ENCODE assay signal across 8 cellular contexts in the genomic region with DNA sequence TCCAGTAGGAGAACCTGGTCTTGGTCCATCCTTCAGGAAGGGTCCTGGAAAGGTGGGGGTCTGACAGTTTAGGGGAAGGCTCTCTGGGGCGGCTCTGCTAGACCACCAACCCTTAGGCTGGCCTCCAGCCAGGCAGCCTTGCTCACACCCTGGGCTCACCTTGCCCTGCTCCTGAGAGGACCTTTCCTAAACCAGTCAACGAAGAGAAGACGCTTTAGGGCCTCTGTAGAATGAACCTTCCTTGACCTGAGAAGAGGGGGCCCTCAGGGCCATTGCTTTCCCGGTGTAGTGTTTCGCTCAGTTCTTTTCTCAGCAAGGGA. TPM values are rescaled to one million over a fixed set of nuclear protein-coding genes. Genes with fewer than 3 reads are reported as not detected.
DNase-seq lines count a peak whose midpoint lies in the region; ATAC-seq, FAIRE-seq and TF ChIP-seq lines count a peak whose summit lies in the region.

No MANE protein-coding gene starts in this region.

- H3K4me1 ChIP-seq in HUES6 (ENCODE audit: control insufficient read depth, insufficient read depth, low read length) (peaks cover 43% of the 10 kb centered on the region), K562 (replicated peaks in 1 of 2; ENCODE audit: control insufficient read depth in 2 of 2, insufficient read depth in 2 of 2, low read length in 2 of 2) (peaks cover 14 to 44% of the 10 kb centered on the region in 2 experiments; a peak in 4 of 5 replicates), mesenchymal stem cell (ENCODE audit: control insufficient read depth, insufficient read depth, low read depth, low read length) (peaks cover 37% of the 10 kb centered on the region)

- H3K27ac ChIP-seq in 22Rv1 (peak overlapping the region; percentile 97), HUES6 (ENCODE audit: low read depth, low read length) (no peak overlapping the region), K562 (ENCODE audit: extremely low read depth, low read depth, low read length) (no peak overlapping the region), mesenchymal stem cell (ENCODE audit: low read length, poor library complexity, severe bottlenecking) (no peak overlapping the region)

- FAIRE-seq in K562 (lab: Jason Lieb, UNC), result no peak

- peaks cover 12% of the 10 kb centered on the region; the same call in 2 of the 3 replicates for H3K79me2 ChIP-seq in K562 (ENCODE audit: control insufficient read depth, insufficient read depth, low read length)

- no peak overlapping the region for H2BK15ac ChIP-seq in mesenchymal stem cell (ENCODE audit: low read depth, poor library complexity, severe bottlenecking)

- DNase-seq in K562 (ENCODE audit: extremely low read depth in 1 of 4, low spot score in 3 of 4) (no peak), mesenchymal stem cell (no peak), COR-L47 (lab: John Stamatoyannopoulos, UW) (no peak), head of caudate nucleus (no peak), NCI-H1694 (lab: John Stamatoyannopoulos, UW) (no peak)

- peak; percentile 8; the same call in 1 of the 3 replicates for ATAC-seq in K562
- ATAC-seq in GM21360 (IDR thresholded peaks at IDR 0.05; ENCODE audit: unreplicated experiment), result no peak

- POLR2A ChIA-PET in K562 (lab: Yijun Ruan, JAX), result interaction anchor here (0.6 kb wide), 1 partner anchor 12 kb away, joined by 3 read pairs; no protein-coding TSS in a partner anchor

- no peak overlapping the region for H2BK5ac ChIP-seq in mesenchymal stem cell (ENCODE audit: low read depth, low read length, poor library complexity, severe bottlenecking)

- no peaks in the 10 kb centered on the region for H3K9me1 ChIP-seq in K562 (ENCODE audit: control insufficient read depth, insufficient read depth, low read length)

- TF ChIP-seq CTCF in 22Rv1 (IDR thresholded peaks at IDR 0.05), result no peak
- no peak for TF ChIP-seq CTCF in K562 (IDR thresholded peaks at IDR 0.05 in 2 of 3, conservative IDR thresholded peaks at IDR 0.05 in 1 of 3; ENCODE audit: insufficient read depth in 2 of 3, low read depth in 1 of 3, low read length in 3 of 3)

- no peak for TF ChIP-seq RAD21 in K562 (CRISPR knock-in tag; conservative IDR thresholded peaks at IDR 0.05 in 1 of 2, IDR thresholded peaks at IDR 0.05 in 1 of 2)

- H2AFZ ChIP-seq in K562 (ENCODE audit: low read depth, low read length) (no peak overlapping the region), mesenchymal stem cell (ENCODE audit: low read depth, low read length) (no peak overlapping the region)

- TF ChIP-seq POLR2A in K562 (conservative IDR thresholded peaks at IDR 0.05), result no peak

- TF ChIP-seq EP300 in K562 (IDR thresholded peaks at IDR 0.05; ENCODE audit: low read length), result no peak

- CTCF ChIA-PET in K562 (lab: Yijun Ruan, JAX; ENCODE audit: low intra/inter-chr PET ratio), result no interaction called here

- no TSS peak for BruUV-seq in K562 (replicated peaks; lab: Mats Ljungman, UMichigan)

- H3K36me3 ChIP-seq in HUES6 (ENCODE audit: control insufficient read depth, insufficient read depth, low read length) (peaks cover 15% of the 10 kb centered on the region), K562 (ENCODE audit: control insufficient read depth, insufficient read depth, low read length) (peaks cover 32% of the 10 kb centered on the region; the same call in 2 of the 3 replicates), mesenchymal stem cell (ENCODE audit: control insufficient read depth in 1 of 2, insufficient read depth in 2 of 2, low read depth in 1 of 2, low read length in 2 of 2) (peaks cover 34 to 48% of the 10 kb centered on the region in 2 experiments)

- intact Hi-C loops in K562 (cut with micrococcal nuclease) (no loop called here), head of caudate nucleus (cut with DNase I) (loop anchor here (2.0 kb wide), 1 partner anchor 14 kb away; no protein-coding TSS in a partner anchor)

- peak overlapping the region in 1 of 2 experiments; percentile 83 for H3K23ac ChIP-seq in mesenchymal stem cell (ENCODE audit: low read length in 2 of 2)

- peak overlapping the region; percentile 44 to 85 for H2BK12ac ChIP-seq in mesenchymal stem cell (ENCODE audit: low read length in 2 of 2)

- peak overlapping the region; percentile 76 for H3K4me3 ChIP-seq in HUES6 (ENCODE audit: low read depth, low read length)
- H3K4me3 ChIP-seq in K562, result peak overlapping the region; percentile 55
- H3K4me3 ChIP-seq in mesenchymal stem cell (ENCODE audit: insufficient read depth in 1 of 2, low read depth in 1 of 2, low read length in 2 of 2), result peak overlapping the region in 1 of 2 experiments; percentile 97

- H4K20me1 ChIP-seq in K562 (replicated peaks; ENCODE audit: control insufficient read depth, insufficient read depth, low read length), result no peaks in the 10 kb centered on the region

- no peaks in the 10 kb centered on the region for H3K9me3 ChIP-seq in HUES6 (ENCODE audit: control insufficient read depth, insufficient read depth, low read depth, low read length)
- H3K9me3 ChIP-seq in K562 (replicated peaks; ENCODE audit: control insufficient read depth, insufficient read depth, low read depth, low read length), result no peaks in the 10 kb centered on the region
- no peaks in the 10 kb centered on the region for H3K9me3 ChIP-seq in mesenchymal stem cell (ENCODE audit: control insufficient read depth, low read length)

- peaks cover 30% of the 10 kb centered on the region for H3K79me1 ChIP-seq in mesenchymal stem cell (replicated peaks; ENCODE audit: low read length, poor library complexity, severe bottlenecking)

- peak overlapping the region in 1 of 2 experiments; percentile 84 for H3K14ac ChIP-seq in mesenchymal stem cell (ENCODE audit: low read length in 2 of 2)

- H3K9ac ChIP-seq in HUES6 (ENCODE audit: low read length), result peak overlapping the region; percentile 85
- H3K9ac ChIP-seq in K562 (ENCODE audit: insufficient read depth in 1 of 2, low read depth in 2 of 2, low read length in 2 of 2), result peak overlapping the region; percentile 61 to 93
- peak overlapping the region; percentile 92 for H3K9ac ChIP-seq in mesenchymal stem cell (ENCODE audit: low read length)

- H2BK120ac ChIP-seq in mesenchymal stem cell (ENCODE audit: low read depth, low read length), result no peak overlapping the region

- in situ Hi-C loops in K562 (cut with MboI), result no loop called here

- 0% methylated on average over 2 of the region's 5 CpGs for WGBS in K562 (ENCODE audit: insufficient coverage, low coverage, missing lambda C conversion rate)
- WGBS in mesenchymal stem cell, result 80% methylated on average over 5 of the region's 5 CpGs

- H3K4me2 ChIP-seq in K562 (ENCODE audit: insufficient read depth, low read length) (peak overlapping the region; percentile 80), mesenchymal stem cell (ENCODE audit: low read length, poor library complexity, severe bottlenecking) (no peak overlapping the region)

- H4K91ac ChIP-seq in mesenchymal stem cell (ENCODE audit: low read length), result no peak overlapping the region

- peak overlapping the region; percentile 9 to 91 for H3K4ac ChIP-seq in mesenchymal stem cell (ENCODE audit: low read depth in 1 of 2, low read length in 2 of 2)

- H4K8ac ChIP-seq in mesenchymal stem cell (ENCODE audit: low read length), result no peak overlapping the region

- H2AK5ac ChIP-seq in mesenchymal stem cell (ENCODE audit: low read length, severe bottlenecking), result no peak overlapping the region

- H3K27me3 ChIP-seq in HUES6 (ENCODE audit: control insufficient read depth, insufficient read depth, low read length) (no peaks in the 10 kb centered on the region), K562 (ENCODE audit: control insufficient read depth in 2 of 2, insufficient read depth in 2 of 2, low read length in 2 of 2) (no peaks in the 10 kb centered on the region), mesenchymal stem cell (ENCODE audit: control insufficient read depth in 1 of 2, insufficient read depth in 1 of 2, low read length in 2 of 2) (no peaks in the 10 kb centered on the region)

- H3K18ac ChIP-seq in mesenchymal stem cell (ENCODE audit: low read depth in 1 of 2, low read length in 2 of 2), result peak overlapping the region in 1 of 2 experiments; percentile 68

RNA-seq across cellular contexts. Expression of a gene that starts 1.1 kb away (rescaled TPM):
- total RNA-seq in K562 (2011; cell fraction: chromatin; rRNA removed; ENCODE audit: low replicate concordance), result 36.8 and 73.0 TPM in 2 replicates
- 29.3 and 39.4 TPM in 2 replicates for total RNA-seq in K562 (2011; cell fraction: nucleolus; rRNA removed)
- total RNA-seq in K562 (2011; cell fraction: nucleoplasm; rRNA removed), result 29.4 and 38.9 TPM in 2 replicates
- total RNA-seq in K562 (2014; rRNA removed), result 11.5 and 16.1 TPM in 2 replicates
- total RNA-seq in K562 (2014; rRNA removed; fragmentation: Illumina TruSeq; extraction: Trizol), result 5.9 and 7.2 TPM in 2 replicates
- 7.8 and 9.3 TPM in 2 replicates for total RNA-seq in K562 (2015; rRNA removed; fragmentation: Illumina TruSeq; extraction: Trizol)
- total RNA-seq in K562 (2021), result 31.4 and 35.7 TPM in 2 replicates
- 9.5 and 25.1 TPM in 2 replicates for polyA plus RNA-seq in K562 (2011; rRNA removed)
- polyA plus RNA-seq in K562 (2011; cell fraction: cytosol; rRNA removed), result 23.7 and 24.0 TPM in 2 replicates
- 72.5 and 91.0 TPM in 2 replicates for polyA plus RNA-seq in K562 (2011; cell fraction: nucleus; rRNA removed)
- 30.3 and 35.0 TPM in 2 replicates for polyA plus RNA-seq in K562 (2012)
- 25.8 and 30.6 TPM in 2 replicates for polyA plus RNA-seq in K562 (2014; fragmentation: Illumina TruSeq; extraction: Trizol)
- 1 to 10 TPM; 2.3 to 3.1 TPM for polyA plus RNA-seq in K562 (2014; fragmentation: Nextera tagmentation; extraction: Ambion mirVana)
- 22.9 and 26.3 TPM in 2 replicates for polyA plus RNA-seq in K562 (2014; rRNA removed)
- 8.0 and 11.6 TPM in 2 replicates for polyA minus RNA-seq in K562 (2011; rRNA and poly(A)+ RNA removed)
- 14.5 and 27.7 TPM in 2 replicates for polyA minus RNA-seq in K562 (2011; cell fraction: cytosol; rRNA and poly(A)+ RNA removed)
- polyA minus RNA-seq in K562 (2011; cell fraction: nucleus; rRNA and poly(A)+ RNA removed), result 9.7 and 15.1 TPM in 2 replicates
- 97.9 TPM for polyA plus RNA-seq in mesenchymal stem cell (2013, experiment 1 of 2)
- polyA plus RNA-seq in mesenchymal stem cell (2013, experiment 2 of 2), result 95.2 TPM

RNA-seq across cellular contexts. Expression of a gene that starts 10.6 kb away (rescaled TPM):
- 5.7 and 16.6 TPM in 2 replicates for total RNA-seq in K562 (2011; cell fraction: chromatin; rRNA removed; ENCODE audit: low replicate concordance)
- 24.5 and 25.4 TPM in 2 replicates for total RNA-seq in K562 (2011; cell fraction: nucleolus; rRNA removed)
- total RNA-seq in K562 (2011; cell fraction: nucleoplasm; rRNA removed), result 11.9 and 14.2 TPM in 2 replicates
- total RNA-seq in K562 (2014; rRNA removed) (59.3 and 78.6 TPM in 2 replicates), K562 (2014; rRNA removed; fragmentation: Illumina TruSeq; extraction: Trizol) (11.4 and 15.0 TPM in 2 replicates), K562 (2015; rRNA removed; fragmentation: Illumina TruSeq; extraction: Trizol) (36.0 and 36.5 TPM in 2 replicates), K562 (2021) (61.7 and 70.8 TPM in 2 replicates)
- polyA plus RNA-seq in K562 (2011; rRNA removed) (12.7 and 14.7 TPM in 2 replicates), K562 (2014; fragmentation: Illumina TruSeq; extraction: Trizol) (24.9 and 30.8 TPM in 2 replicates), K562 (2014; fragmentation: Nextera tagmentation; extraction: Ambion mirVana) (under 1 TPM; 0.17 to 0.20 TPM), K562 (2014; rRNA removed) (26.1 and 28.9 TPM in 2 replicates)
- polyA plus RNA-seq in K562 (2011; cell fraction: cytosol; rRNA removed), result 17.4 and 30.9 TPM in 2 replicates
- polyA plus RNA-seq in K562 (2011; cell fraction: nucleus; rRNA removed), result 9.2 and 12.8 TPM in 2 replicates
- 40.5 and 47.1 TPM in 2 replicates for polyA plus RNA-seq in K562 (2012)
- polyA minus RNA-seq in K562 (2011; rRNA and poly(A)+ RNA removed), result 26.8 and 27.1 TPM in 2 replicates
- polyA minus RNA-seq in K562 (2011; cell fraction: cytosol; rRNA and poly(A)+ RNA removed), result 27.7 and 39.7 TPM in 2 replicates
- polyA minus RNA-seq in K562 (2011; cell fraction: nucleus; rRNA and poly(A)+ RNA removed), result 8.3 and 14.2 TPM in 2 replicates
- 38.0 TPM for polyA plus RNA-seq in mesenchymal stem cell (2013, experiment 1 of 2)
- 38.0 TPM for polyA plus RNA-seq in mesenchymal stem cell (2013, experiment 2 of 2)

RNA-seq across cellular contexts. Expression of a gene that starts 15.9 kb away (rescaled TPM):
- 0.23 TPM in 1 of 2 replicates, not detected in the other for total RNA-seq in K562 (2011; cell fraction: chromatin; rRNA removed; ENCODE audit: low replicate concordance)
- 0.26 TPM in 1 of 2 replicates, not detected in the other for total RNA-seq in K562 (2011; cell fraction: nucleolus; rRNA removed)
- total RNA-seq in K562 (2011; cell fraction: nucleoplasm; rRNA removed), result not detected in 2 replicates
- not detected in 2 replicates for total RNA-seq in K562 (2014; rRNA removed)
- total RNA-seq in K562 (2014; rRNA removed; fragmentation: Illumina TruSeq; extraction: Trizol), result not detected in 2 replicates
- not detected in 2 replicates for total RNA-seq in K562 (2015; rRNA removed; fragmentation: Illumina TruSeq; extraction: Trizol)
- total RNA-seq in K562 (2021), result not detected in 2 replicates
- 0.04 TPM in 1 of 2 replicates, not detected in the other for polyA plus RNA-seq in K562 (2011; rRNA removed)
- polyA plus RNA-seq in K562 (2011; cell fraction: cytosol; rRNA removed), result 0.06 TPM in 1 of 2 replicates, not detected in the other
- polyA plus RNA-seq in K562 (2011; cell fraction: nucleus; rRNA removed), result 0.08 and 0.24 TPM in 2 replicates
- polyA plus RNA-seq in K562 (2012), result 0.04 TPM in 1 of 2 replicates, not detected in the other
- not detected in 2 replicates for polyA plus RNA-seq in K562 (2014; fragmentation: Illumina TruSeq; extraction: Trizol)
- not detected for polyA plus RNA-seq in K562 (2014; fragmentation: Nextera tagmentation; extraction: Ambion mirVana)
- not detected in 2 replicates for polyA plus RNA-seq in K562 (2014; rRNA removed)
- polyA minus RNA-seq in K562 (2011; rRNA and poly(A)+ RNA removed), result not detected in 2 replicates
- not detected in 2 replicates for polyA minus RNA-seq in K562 (2011; cell fraction: cytosol; rRNA and poly(A)+ RNA removed)
- 0.27 TPM in 1 of 2 replicates, not detected in the other for polyA minus RNA-seq in K562 (2011; cell fraction: nucleus; rRNA and poly(A)+ RNA removed)
- polyA plus RNA-seq in mesenchymal stem cell (2013, experiment 1 of 2), result 0.07 TPM
- 0.07 TPM for polyA plus RNA-seq in mesenchymal stem cell (2013, experiment 2 of 2)

RNA-seq across cellular contexts. Expression of a gene that starts 23.2 kb away (rescaled TPM):
- total RNA-seq in K562 (2011; cell fraction: chromatin; rRNA removed; ENCODE audit: low replicate concordance), result 5.9 and 16.6 TPM in 2 replicates
- total RNA-seq in K562 (2011; cell fraction: nucleolus; rRNA removed), result 13.9 and 14.5 TPM in 2 replicates
- total RNA-seq in K562 (2011; cell fraction: nucleoplasm; rRNA removed), result 11.4 and 14.7 TPM in 2 replicates
- total RNA-seq in K562 (2014; rRNA removed), result 8.8 and 12.4 TPM in 2 replicates
- 2.1 and 2.6 TPM in 2 replicates for total RNA-seq in K562 (2014; rRNA removed; fragmentation: Illumina TruSeq; extraction: Trizol)
- total RNA-seq in K562 (2015; rRNA removed; fragmentation: Illumina TruSeq; extraction: Trizol), result 5.6 and 5.7 TPM in 2 replicates
- total RNA-seq in K562 (2021), result 8.4 and 8.5 TPM in 2 replicates
- 3.0 and 5.5 TPM in 2 replicates for polyA plus RNA-seq in K562 (2011; rRNA removed)
- polyA plus RNA-seq in K562 (2011; cell fraction: cytosol; rRNA removed), result 5.5 and 8.1 TPM in 2 replicates
- 4.9 TPM in 2 replicates for polyA plus RNA-seq in K562 (2011; cell fraction: nucleus; rRNA removed)
- polyA plus RNA-seq in K562 (2012), result 7.3 and 8.8 TPM in 2 replicates
- polyA plus RNA-seq in K562 (2014; fragmentation: Illumina TruSeq; extraction: Trizol), result 4.4 and 7.7 TPM in 2 replicates
- 1 to 10 TPM; 3.0 to 3.1 TPM for polyA plus RNA-seq in K562 (2014; fragmentation: Nextera tagmentation; extraction: Ambion mirVana)
- 4.7 and 4.8 TPM in 2 replicates for polyA plus RNA-seq in K562 (2014; rRNA removed)
- polyA minus RNA-seq in K562 (2011; rRNA and poly(A)+ RNA removed), result 2.5 and 3.7 TPM in 2 replicates
- polyA minus RNA-seq in K562 (2011; cell fraction: cytosol; rRNA and poly(A)+ RNA removed), result 6.5 and 8.3 TPM in 2 replicates
- 4.0 and 4.6 TPM in 2 replicates for polyA minus RNA-seq in K562 (2011; cell fraction: nucleus; rRNA and poly(A)+ RNA removed)
- 9.4 TPM for polyA plus RNA-seq in mesenchymal stem cell (2013, experiment 1 of 2)
- polyA plus RNA-seq in mesenchymal stem cell (2013, experiment 2 of 2), result 9.5 TPM

RNA-seq across cellular contexts. Expression of a gene that starts 29.6 kb away (rescaled TPM):
- total RNA-seq in K562 (2011; cell fraction: chromatin; rRNA removed; ENCODE audit: low replicate concordance), result 2.9 and 14.4 TPM in 2 replicates
- 19.0 and 21.1 TPM in 2 replicates for total RNA-seq in K562 (2011; cell fraction: nucleolus; rRNA removed)
- 11.5 and 13.1 TPM in 2 replicates for total RNA-seq in K562 (2011; cell fraction: nucleoplasm; rRNA removed)
- total RNA-seq in K562 (2014; rRNA removed), result 65.7 and 101 TPM in 2 replicates
- 12.2 and 16.3 TPM in 2 replicates for total RNA-seq in K562 (2014; rRNA removed; fragmentation: Illumina TruSeq; extraction: Trizol)
- 34.5 and 35.8 TPM in 2 replicates for total RNA-seq in K562 (2015; rRNA removed; fragmentation: Illumina TruSeq; extraction: Trizol)
- 70.6 and 79.9 TPM in 2 replicates for total RNA-seq in K562 (2021)
- polyA plus RNA-seq in K562 (2011; rRNA removed), result 22.8 and 42.8 TPM in 2 replicates
- 58.3 and 121 TPM in 2 replicates for polyA plus RNA-seq in K562 (2011; cell fraction: cytosol; rRNA removed)
- polyA plus RNA-seq in K562 (2011; cell fraction: nucleus; rRNA removed), result 36.6 TPM in 2 replicates
- 27.7 and 47.5 TPM in 2 replicates for polyA plus RNA-seq in K562 (2012)
- 23.4 and 63.9 TPM in 2 replicates for polyA plus RNA-seq in K562 (2014; fragmentation: Illumina TruSeq; extraction: Trizol)
- 1 to 10 TPM; 1.4 to 4.9 TPM for polyA plus RNA-seq in K562 (2014; fragmentation: Nextera tagmentation; extraction: Ambion mirVana)
- polyA plus RNA-seq in K562 (2014; rRNA removed), result 37.2 and 53.4 TPM in 2 replicates
- 11.5 and 16.8 TPM in 2 replicates for polyA minus RNA-seq in K562 (2011; rRNA and poly(A)+ RNA removed)
- 37.8 and 38.8 TPM in 2 replicates for polyA minus RNA-seq in K562 (2011; cell fraction: cytosol; rRNA and poly(A)+ RNA removed)
- 6.7 and 13.6 TPM in 2 replicates for polyA minus RNA-seq in K562 (2011; cell fraction: nucleus; rRNA and poly(A)+ RNA removed)
- 39.5 TPM for polyA plus RNA-seq in mesenchymal stem cell (2013, experiment 1 of 2)
- polyA plus RNA-seq in mesenchymal stem cell (2013, experiment 2 of 2), result 36.9 TPM
